Comparison of ENCODE assay signal across 1 cellular context in genomic region chr13:27014406-27015359, GRCh38.
TF ChIP-seq lines count a peak whose summit lies in the region.

No MANE protein-coding gene starts in this region.

TF ChIP-seq in WTC11, 78 proteins besides CTCF, POLR2A, EP300 and RAD21 (continued from another document):
- TF ChIP-seq IRF2 (CRISPR knock-in tag; IDR thresholded peaks at IDR 0.05; ENCODE audit: borderline replicate concordance, low read depth) (no peak), TP53 (CRISPR knock-in tag; IDR thresholded peaks at IDR 0.05) (no peak), NR1H2 (CRISPR knock-in tag; IDR thresholded peaks at IDR 0.05) (no peak), USF2 (CRISPR knock-in tag; IDR thresholded peaks at IDR 0.05) (no peak), ESRRA (CRISPR knock-in tag; IDR thresholded peaks at IDR 0.05; ENCODE audit: borderline replicate concordance) (no peak)
